Comparison of ENCODE assay signal across 25 cellular contexts in genomic region chr17:14843086-14843795, GRCh38.
DNase-seq lines count a peak whose midpoint lies in the region; ATAC-seq, FAIRE-seq and TF ChIP-seq lines count a peak whose summit lies in the region.
"Had no signal": no experiment of that assay in that cellular context is flagged by ENCODE, and none has a peak within 500 bp of the region (broad histone marks: within the 10 kb centered on the region; RNA-seq: fewer than 3 reads in every experiment).

No MANE protein-coding gene starts in this region.

- no CpG with 5 or more reads among the region's 8 CpGs for WGBS in IMR-90 (ENCODE audit: extremely low coverage in 2 of 2, insufficient read length in 1 of 2), 2 experiments

- CTCF ChIA-PET in IMR-90 (lab: Yijun Ruan, JAX) = no interaction called here

- H2BK15ac ChIP-seq in IMR-90 (ENCODE audit: low read depth, low read length) = peak overlapping the region; percentile 29; the same call in 2 of the 3 replicates

- H3K36me3 ChIP-seq in IMR-90 (ENCODE audit: control insufficient read depth, insufficient read depth, low read length) (no peaks in the 10 kb centered on the region), bronchial epithelial cell (ENCODE audit: control insufficient read depth, insufficient read depth, low read length) (no peaks in the 10 kb centered on the region)
- H3K36me3 ChIP-seq: BE2C had no signal

- peak overlapping the region; percentile 66 for H3K4ac ChIP-seq in IMR-90 (ENCODE audit: low read depth, low read length)

- H4K91ac ChIP-seq in IMR-90 (ENCODE audit: insufficient read depth, low read depth, low read length) = peak overlapping the region; percentile 71

- H3K4me1 ChIP-seq in IMR-90 (ENCODE audit: control insufficient read depth, insufficient read depth, low read length) (peaks cover 13% of the 10 kb centered on the region), foreskin keratinocyte (peaks cover 62% of the 10 kb centered on the region)
- H3K4me1 ChIP-seq: BE2C had no signal

- H2AK5ac ChIP-seq in IMR-90 (ENCODE audit: low read depth, low read length) = peak overlapping the region; percentile 69; the same call in 1 of the 2 replicates

- H2BK120ac ChIP-seq in IMR-90 (ENCODE audit: low read depth, low read length) = peak overlapping the region; percentile 65

- FAIRE-seq in bronchial epithelial cell (lab: Jason Lieb, UNC) = peak; percentile 84
- FAIRE-seq: GM18507, HepG2, K562 had no signal

- TF ChIP-seq CTCF in IMR-90 (conservative IDR thresholded peaks at IDR 0.05; ENCODE audit: low read depth, low read length) = no peak
- TF ChIP-seq CTCF in bronchial epithelial cell (IDR thresholded peaks at IDR 0.05; ENCODE audit: insufficient read depth, low read length, severe bottlenecking) = no peak
- no peak for TF ChIP-seq CTCF in foreskin keratinocyte (conservative IDR thresholded peaks at IDR 0.05)

- no peak overlapping the region for H3K4me2 ChIP-seq in IMR-90 (ENCODE audit: low read depth, low read length)

- peak overlapping the region; percentile 80 for H2BK20ac ChIP-seq in IMR-90 (ENCODE audit: low read depth, low read length)

- no peak overlapping the region for H2BK5ac ChIP-seq in IMR-90 (ENCODE audit: low read depth, low read length, poor library complexity, severe bottlenecking)

- in situ Hi-C loops in IMR-90 (cut with MboI; ENCODE audit: low sequenced_read_pairs) = loop anchor here (10.0 kb wide), 1 partner anchor 108 kb away; no protein-coding TSS in a partner anchor

- DNase-seq in EL (peak; percentile 60), IMR-90 (no peak), bronchial epithelial cell (ENCODE audit: low read depth) (peak; percentile 93), foreskin keratinocyte (peak; percentile 78 to 92), dermis blood vessel endothelial cell (no peak)
- no peak for DNase-seq in stimulated activated CD4-positive, alpha-beta T cell treated with anti-CD3 and anti-CD28 coated beads, Interleukin-15, amount 100 ng/mL, for 24 hours
- DNase-seq: 8988T, ACHN, BE2C, Calu3, DMS79 treated with DMSO at 0.1 percent for 48 hours, Kasumi-1, MM.1S, NCI-H2029, NCI-H446 treated with DMSO at 0.1 percent for 48 hours, NCI-H526 treated with DMSO at 0.1 percent for 48 hours, SIG-M5 had no signal

- H3K18ac ChIP-seq in IMR-90 (ENCODE audit: low read depth, low read length) = peak overlapping the region; percentile 40; the same call in 1 of the 2 replicates

- TF ChIP-seq RAD21 in IMR-90 (IDR thresholded peaks at IDR 0.05; ENCODE audit: low read length) = no peak

- no peaks in the 10 kb centered on the region for H4K20me1 ChIP-seq in IMR-90 (ENCODE audit: insufficient read depth, low read length)

- POLR2A ChIA-PET in IMR-90 (lab: Charles Lee; ENCODE audit: unreplicated experiment) = no interaction called here

- no peak overlapping the region for H3K23ac ChIP-seq in IMR-90 (ENCODE audit: low read depth, low read length)

- no peaks in the 10 kb centered on the region for H3K9me3 ChIP-seq in IMR-90 (ENCODE audit: control insufficient read depth, insufficient read depth, low read length)
- H3K9me3 ChIP-seq: BE2C had no signal

- intact Hi-C loops in IMR-90 (cut with micrococcal nuclease) = no loop called here

- peak overlapping the region; percentile 3; the same call in 1 of the 2 replicates for H3K14ac ChIP-seq in IMR-90 (replicated peaks; ENCODE audit: low read depth, low read length)

- no peak overlapping the region for H3K9ac ChIP-seq in IMR-90 (ENCODE audit: low read depth, low read length)

- H3K27ac ChIP-seq in IMR-90 (ENCODE audit: insufficient read depth, low read length) (no peak overlapping the region), foreskin keratinocyte (peak overlapping the region; percentile 59)
- H3K27ac ChIP-seq: HL-60, SK-N-MC had no signal

- no TSS peak for BruUV-seq in IMR-90 (replicated peaks; lab: Mats Ljungman, UMichigan)

- dilution Hi-C loops in IMR-90 (cut with HindIII; ENCODE audit: low sequenced_read_pairs, unreplicated experiment) = no loop called here

- no peak for TF ChIP-seq POLR2A in IMR-90 (IDR thresholded peaks at IDR 0.05; ENCODE audit: low read depth, low read length)

- no peak overlapping the region for H4K5ac ChIP-seq in IMR-90 (ENCODE audit: low read depth, low read length)

- no peak overlapping the region for H3K56ac ChIP-seq in IMR-90 (ENCODE audit: extremely low read depth, insufficient read depth, low read length)

- peak overlapping the region in 1 of 2 experiments; percentile 61; a peak in 2 of 4 replicates for H4K8ac ChIP-seq in IMR-90 (ENCODE audit: low read depth in 2 of 2, low read length in 2 of 2)

- no peaks in the 10 kb centered on the region for H3K79me1 ChIP-seq in IMR-90 (ENCODE audit: low read depth in 1 of 2, low read length in 2 of 2)

- H3K27me3 ChIP-seq in IMR-90 (ENCODE audit: control insufficient read depth, insufficient read depth, low read length) (no peaks in the 10 kb centered on the region), bronchial epithelial cell (ENCODE audit: control insufficient read depth, insufficient read depth, low read length) (no peaks in the 10 kb centered on the region), foreskin keratinocyte (no peaks in the 10 kb centered on the region)
- H3K27me3 ChIP-seq: BE2C had no signal

- ATAC-seq in IMR-90 (ENCODE audit: low read depth) (no peak), foreskin keratinocyte (peak; percentile 46), GM18909 (IDR thresholded peaks at IDR 0.05; ENCODE audit: poor library complexity, unreplicated experiment) (no peak), GM18868 (IDR thresholded peaks at IDR 0.05; ENCODE audit: unreplicated experiment) (no peak)
- ATAC-seq: HepG2, K562, Panc1 had no signal

- H3K4me3 ChIP-seq in IMR-90 (ENCODE audit: insufficient read depth, low read depth, low read length) (no peak overlapping the region), bronchial epithelial cell (ENCODE audit: low read depth, low read length) (no peak overlapping the region)
- H3K4me3 ChIP-seq: K562, SK-N-MC had no signal

- H2AFZ ChIP-seq in IMR-90 (replicated peaks; ENCODE audit: low read length, poor library complexity) = no peak overlapping the region

- no peak overlapping the region for H2AK9ac ChIP-seq in IMR-90 (replicated peaks; ENCODE audit: low read depth, low read length, poor library complexity)

- H3K9me1 ChIP-seq in IMR-90 (ENCODE audit: insufficient read depth, low read length) = peaks cover 12% of the 10 kb centered on the region

TF ChIP-seq in IMR-90, 13 proteins besides CTCF, POLR2A, EP300 and RAD21:
- TF ChIP-seq MXI1 (IDR thresholded peaks at IDR 0.05; ENCODE audit: borderline replicate concordance, low read depth, low read length) (no peak), RFX5 (IDR thresholded peaks at IDR 0.05; ENCODE audit: low read depth, low read length) (no peak), SMC3 (IDR thresholded peaks at IDR 0.05; ENCODE audit: low read depth, low read length) (no peak), NFE2L2 (IDR thresholded peaks at IDR 0.05; ENCODE audit: low read depth, low read length) (no peak), RCOR1 (IDR thresholded peaks at IDR 0.05; ENCODE audit: insufficient replicate concordance, low read length) (no peak), FOS (IDR thresholded peaks at IDR 0.05; ENCODE audit: low read depth, low read length) (no peak), USF2 (IDR thresholded peaks at IDR 0.05; ENCODE audit: low read depth, low read length) (no peak), ELK1 (IDR thresholded peaks at IDR 0.05; ENCODE audit: borderline replicate concordance, low read depth, low read length) (no peak), CHD1 (IDR thresholded peaks at IDR 0.05; ENCODE audit: low read depth, low read length) (no peak), CEBPB (IDR thresholded peaks at IDR 0.05; ENCODE audit: low read depth, low read length) (no peak), MAFK (IDR thresholded peaks at IDR 0.05; ENCODE audit: low read depth, low read length) (no peak), BHLHE40 (IDR thresholded peaks at IDR 0.05; ENCODE audit: low read depth, low read length) (no peak), MAZ (IDR thresholded peaks at IDR 0.05; ENCODE audit: borderline replicate concordance, low read depth, low read length) (no peak)

Comparison
In these comparisons a context has a peak if more than half of its experiments do, and no peak if none do; other contexts are left out.
1. DNase-seq: peak in EL (single experiment), bronchial epithelial cell (single experiment) and foreskin keratinocyte (2 of 2); none in IMR-90 (single experiment), stimulated activated CD4-positive, alpha-beta T cell treated with anti-CD3 and anti-CD28 coated beads, Interleukin-15, amount 100 ng/mL, for 24 hours (single experiment) and dermis blood vessel endothelial cell (single experiment).